ENCODE assay signal across 7 cellular contexts in the genomic region with DNA sequence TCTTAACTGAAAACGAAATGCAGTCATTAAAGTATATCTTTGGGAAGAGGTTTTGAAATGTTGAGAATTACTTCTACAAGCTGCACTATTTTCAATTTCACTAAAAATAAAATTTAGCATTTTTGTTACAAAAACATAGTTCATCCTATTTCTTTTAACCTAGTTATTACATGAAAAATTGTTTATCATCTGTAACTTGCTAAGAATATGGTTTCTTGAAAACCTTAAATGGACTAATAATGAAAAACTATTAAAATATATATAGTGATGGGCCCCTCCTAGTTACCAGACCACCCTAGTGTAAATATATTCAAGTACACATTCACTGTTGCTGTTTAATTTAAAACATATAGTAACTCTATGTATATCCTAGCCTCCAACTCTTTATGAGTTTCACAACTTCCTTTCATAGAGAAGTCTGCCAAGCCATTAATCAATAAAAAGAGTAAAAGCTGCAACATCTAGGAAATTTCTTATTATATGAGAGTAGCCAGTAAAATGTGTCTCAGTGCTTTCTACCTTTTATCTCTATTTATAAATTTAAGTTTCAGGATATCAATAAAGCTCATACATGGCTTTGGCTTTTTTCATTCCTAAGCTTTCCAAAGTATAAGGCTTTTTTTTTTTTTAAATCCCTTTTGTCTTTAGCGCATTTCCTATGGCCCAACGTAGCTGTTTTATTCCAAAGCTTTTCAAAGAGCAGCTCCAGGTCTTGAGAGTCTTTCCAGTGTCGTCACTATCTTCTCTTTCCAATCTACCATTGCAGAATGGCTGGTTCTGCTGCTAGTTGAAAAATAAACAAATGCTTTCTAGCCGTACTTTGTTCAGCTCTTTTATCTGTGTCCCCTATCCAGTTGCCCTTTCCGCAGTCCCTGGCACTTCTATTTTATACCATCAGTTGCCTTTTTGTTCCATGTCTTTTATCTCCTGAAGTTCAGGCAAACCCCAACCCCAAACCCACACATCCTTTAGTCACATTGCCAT. TPM values are rescaled to one million over a fixed set of nuclear protein-coding genes. Genes with fewer than 3 reads are reported as not detected.
DNase-seq lines count a peak whose midpoint lies in the region; ATAC-seq and TF ChIP-seq lines count a peak whose summit lies in the region.

No MANE protein-coding gene starts in this region.

- intact Hi-C loops in MCF 10A (cut with micrococcal nuclease) = loop anchor here (1.0 to 10.0 kb wide), 2 partner anchors 70 to 229 kb away; a partner anchor contains a TSS

- peak overlapping the region; percentile 96 for H3K27ac Mint-ChIP-seq in MCF 10A (ENCODE audit: low read depth, unreplicated experiment)
- peak overlapping the region; percentile 96 for H3K27ac Mint-ChIP-seq in mesothelial cell of epicardium

- ATAC-seq in GM19328 (IDR thresholded peaks at IDR 0.05; ENCODE audit: unreplicated experiment) (no peak), GM18867 (IDR thresholded peaks at IDR 0.05; ENCODE audit: unreplicated experiment) (no peak)

- POLR2A ChIA-PET in MCF 10A (lab: Yijun Ruan, JAX) = interaction anchor here (0.7 to 20.9 kb wide), 40 partner anchors 9 to 725 kb away, joined by 3 to 904 read pairs (median 6); a partner anchor contains a TSS

- DNase-seq in ELR (ENCODE audit: low read depth) = peak; percentile 67
- peak; percentile 37 for DNase-seq in MV-4-11 (lab: John Stamatoyannopoulos, UW)
- peak; percentile 56 for DNase-seq in MCF 10A (ENCODE audit: unreplicated experiment)
- DNase-seq in mesothelial cell of epicardium (ENCODE audit: low spot score in 2 of 2, unreplicated experiment in 2 of 2) = no peak
- DNase-seq in activated gamma-delta T cell (lab: John Stamatoyannopoulos, UW) = no peak

- TSS peak; percentile 68 for BruUV-seq in MCF 10A (replicated peaks; lab: Mats Ljungman, UMichigan)

- H3K27me3 Mint-ChIP-seq in MCF 10A (ENCODE audit: insufficient read depth, unreplicated experiment) (no peaks in the 10 kb centered on the region), mesothelial cell of epicardium (ENCODE audit: low read depth) (no peaks in the 10 kb centered on the region)

- H3K4me1 Mint-ChIP-seq in MCF 10A (ENCODE audit: insufficient read depth, unreplicated experiment) = peaks cover 59% of the 10 kb centered on the region
- peaks cover 82% of the 10 kb centered on the region for H3K4me1 Mint-ChIP-seq in mesothelial cell of epicardium

- H3K36me3 Mint-ChIP-seq in MCF 10A (ENCODE audit: insufficient read depth, unreplicated experiment) = peaks cover 68% of the 10 kb centered on the region
- peaks cover 24% of the 10 kb centered on the region for H3K36me3 Mint-ChIP-seq in mesothelial cell of epicardium

- H3K4me3 Mint-ChIP-seq in MCF 10A (ENCODE audit: unreplicated experiment) = peak overlapping the region; percentile 88
- peak overlapping the region; percentile 92 for H3K4me3 Mint-ChIP-seq in mesothelial cell of epicardium

- TF ChIP-seq CTCF in MCF 10A (IDR thresholded peaks at IDR 0.05; ENCODE audit: unreplicated experiment) (no peak), mesothelial cell of epicardium (IDR thresholded peaks at IDR 0.05; ENCODE audit: unreplicated experiment) (no peak)

- H3K9me3 Mint-ChIP-seq in MCF 10A (ENCODE audit: unreplicated experiment) (no peaks in the 10 kb centered on the region), mesothelial cell of epicardium (no peaks in the 10 kb centered on the region)

- CTCF ChIA-PET in MCF 10A (lab: Yijun Ruan, JAX) = interaction anchor here (0.6 to 2.9 kb wide), 26 partner anchors 10 to 490 kb away, joined by 3 to 40 read pairs (median 4); no protein-coding TSS in a partner anchor

RNA-seq across cellular contexts. Expression of a gene that starts 6.5 kb away (rescaled TPM):
- total RNA-seq in MCF 10A (2022) (149 and 217 TPM in 2 replicates), mesothelial cell of epicardium (130 to 134 TPM (median 130 TPM) in 3 replicates)

Comparison
In these comparisons a context has a peak if more than half of its experiments do, and no peak if none do; other contexts are left out.
1. DNase-seq: peak in ELR (single experiment), MV-4-11 (single experiment) and MCF 10A (single experiment); none in mesothelial cell of epicardium (0 of 2) and activated gamma-delta T cell (single experiment).